25 cellular contexts compared by ENCODE assay signal in genomic region chr21:31909772-31910470, GRCh38. TPM values are rescaled to one million over a fixed set of nuclear protein-coding genes. Genes with fewer than 3 reads are reported as not detected.
DNase-seq lines count a peak whose midpoint lies in the region; ATAC-seq and TF ChIP-seq lines count a peak whose summit lies in the region.
"Had no signal": no experiment of that assay in that cellular context is flagged by ENCODE, and none has a peak within 500 bp of the region (broad histone marks: within the 10 kb centered on the region; RNA-seq: fewer than 3 reads in every experiment).

No MANE protein-coding gene starts in this region.

- no peak for TF ChIP-seq POLR2A in heart left ventricle (IDR thresholded peaks at IDR 0.05)

- H2BK20ac ChIP-seq in H9 (ENCODE audit: low read depth, low read length, poor library complexity, severe bottlenecking), result no peak overlapping the region

- H3K9me3 ChIP-seq in H9 (ENCODE audit: control insufficient read depth, low read depth, low read length) (no peaks in the 10 kb centered on the region), heart left ventricle (no peaks in the 10 kb centered on the region)
- H3K9me3 ChIP-seq in CD4-positive, alpha-beta T cell (ENCODE audit: control insufficient read depth, low read length), result no peaks in the 10 kb centered on the region
- H3K9me3 ChIP-seq: left ventricle myocardium inferior, ovary, SJSA1 had no signal

- H2BK5ac ChIP-seq in H9 (ENCODE audit: insufficient read length, low read length) (no peak overlapping the region), mesendoderm (ENCODE audit: low read length) (no peak overlapping the region)

- no CpG with 5 or more reads among the region's 9 CpGs for WGBS in H9 (ENCODE audit: extremely low coverage, insufficient read length, low lambda C conversion rate)
- WGBS in mesendoderm (ENCODE audit: extremely low coverage, insufficient coverage, low lambda C conversion rate), result no CpG with 5 or more reads among the region's 9 CpGs
- 73 to 87% (median 78%) methylated on average over 9 of the region's 9 CpGs for WGBS in heart left ventricle, 4 donors

- H3K4me2 ChIP-seq in H9 (ENCODE audit: insufficient read depth, insufficient read length, low read length) (peak overlapping the region; percentile 51), mesendoderm (ENCODE audit: low read length) (no peak overlapping the region)

- no peak overlapping the region for H2AFZ ChIP-seq in H9 (ENCODE audit: low read length)

- H3K14ac ChIP-seq in H9 (ENCODE audit: insufficient read depth, low read length), result no peak overlapping the region

- H2AK5ac ChIP-seq in H9 (ENCODE audit: insufficient read length, low read length) (no peak overlapping the region), mesendoderm (ENCODE audit: low read length) (no peak overlapping the region)

- H3K9me3 Mint-ChIP-seq in H9 (no peaks in the 10 kb centered on the region; a peak in 1 of 5 replicates), WTC11 (no peaks in the 10 kb centered on the region; the same call in 1 of the 2 replicates)
- H3K9me3 Mint-ChIP-seq in CD4-positive, alpha-beta T cell, result no peaks in the 10 kb centered on the region
- H3K9me3 Mint-ChIP-seq: activated naive CD4-positive, alpha-beta T cell treated with anti-CD3 and anti-CD28 coated beads, Interleukin-2, amount 50 U/mL, for 24 hours had no signal

- no peak overlapping the region for H2BK15ac ChIP-seq in H9 (ENCODE audit: low read depth, low read length)
- H2BK15ac ChIP-seq in mesendoderm (replicated peaks; ENCODE audit: low read depth), result no peak overlapping the region

- no peaks in the 10 kb centered on the region for H3K79me2 ChIP-seq in H9 (ENCODE audit: insufficient read depth, low read length)
- peaks cover 2% of the 10 kb centered on the region for H3K79me2 ChIP-seq in mesendoderm (ENCODE audit: control insufficient read depth, insufficient read depth, low read length)

- POLR2A ChIA-PET in WTC11 (lab: Charles Lee), result interaction anchor here (0.7 kb wide), 1 partner anchor 177 kb away, joined by 7 read pairs; no protein-coding TSS in a partner anchor
- POLR2A ChIA-PET in CD4-positive, alpha-beta T cell (lab: Charles Lee), result no interaction called here

- H3K27me3 ChIP-seq in H9 (ENCODE audit: insufficient read depth, low read length) (no peaks in the 10 kb centered on the region), mesendoderm (ENCODE audit: insufficient read depth, low read length, poor library complexity) (no peaks in the 10 kb centered on the region), heart left ventricle (peaks cover 0 to 24% (median 0%) of the 10 kb centered on the region in 9 donors)
- H3K27me3 ChIP-seq in CD4-positive, alpha-beta T cell (ENCODE audit: control insufficient read depth, insufficient read depth, low read length), result peaks cover 14% of the 10 kb centered on the region
- H3K27me3 ChIP-seq: ovary, SJSA1 had no signal

- intact Hi-C loops in CD4-positive, alpha-beta T cell (cut with DNase I, micrococcal nuclease), result no loop called here
- intact Hi-C loops in heart left ventricle (cut with DNase I), result no loop called here

- CTCF ChIA-PET in WTC11 (lab: Charles Lee), result no interaction called here
- CTCF ChIA-PET in CD4-positive, alpha-beta T cell (lab: Charles Lee), result no interaction called here

- H3K4me1 ChIP-seq in H9 (ENCODE audit: insufficient read depth, low read length) (peaks cover 8% of the 10 kb centered on the region; the same call in 1 of the 2 replicates), mesendoderm (ENCODE audit: control insufficient read depth, low read depth, low read length) (peaks cover 38% of the 10 kb centered on the region), heart left ventricle (peaks cover 0 to 18% (median 0%) of the 10 kb centered on the region in 12 donors)
- H3K4me1 ChIP-seq: left ventricle myocardium inferior had no signal

- H3K4ac ChIP-seq in H9 (ENCODE audit: low read depth, low read length) (no peak overlapping the region), mesendoderm (ENCODE audit: low read depth, low read length) (no peak overlapping the region)

- no peaks in the 10 kb centered on the region for H3K23me2 ChIP-seq in H9 (ENCODE audit: insufficient read length, low read depth, low read length, poor library complexity, severe bottlenecking)

- peaks cover 3 to 7% (median 6%) of the 10 kb centered on the region in 3 experiments; a peak in 5 of 7 replicates for H3K36me3 Mint-ChIP-seq in H9 (ENCODE audit: insufficient read depth in 1 of 3, low read depth in 3 of 3)
- H3K36me3 Mint-ChIP-seq in WTC11, result no peaks in the 10 kb centered on the region
- H3K36me3 Mint-ChIP-seq in CD4-positive, alpha-beta T cell (ENCODE audit: low read depth), result no peaks in the 10 kb centered on the region
- H3K36me3 Mint-ChIP-seq: activated naive CD4-positive, alpha-beta T cell treated with anti-CD3 and anti-CD28 coated beads, Interleukin-2, amount 50 U/mL, for 24 hours; CD4-positive, alpha-beta memory T cell; naive thymus-derived CD4-positive, alpha-beta T cell had no signal

- no peak overlapping the region for H3K56ac ChIP-seq in H9 (ENCODE audit: insufficient read length, low read depth, low read length)
- H3K56ac ChIP-seq in mesendoderm (ENCODE audit: low read length), result no peak overlapping the region

- H3K27me3 Mint-ChIP-seq in H9 (ENCODE audit: low read depth), result peaks cover 3% of the 10 kb centered on the region; the same call in 1 of the 2 replicates
- H3K27me3 Mint-ChIP-seq in WTC11 (ENCODE audit: low read depth), result no peaks in the 10 kb centered on the region
- peaks cover 63% of the 10 kb centered on the region for H3K27me3 Mint-ChIP-seq in CD4-positive, alpha-beta T cell

- no peak overlapping the region for H3K23ac ChIP-seq in H9 (ENCODE audit: insufficient read length, low read depth, low read length)
- no peak overlapping the region for H3K23ac ChIP-seq in mesendoderm (ENCODE audit: low read length)

- ATAC-seq in WTC11 (no peak), heart left ventricle (no peak)
- ATAC-seq in CD4-positive, alpha-beta T cell (ENCODE audit: poor library complexity), result no peak
- ATAC-seq: naive thymus-derived CD4-positive, alpha-beta T cell had no signal

- H4K5ac ChIP-seq in H9 (ENCODE audit: insufficient read length, low read depth, low read length) (no peak overlapping the region), mesendoderm (ENCODE audit: low read length) (no peak overlapping the region)

- no peak for TF ChIP-seq CTCF in H9 (conservative IDR thresholded peaks at IDR 0.05)
- no peak for TF ChIP-seq CTCF in WTC11 (IDR thresholded peaks at IDR 0.05)
- TF ChIP-seq CTCF in CD4-positive, alpha-beta T cell (IDR thresholded peaks at IDR 0.05), result no peak
- TF ChIP-seq CTCF in heart left ventricle (IDR thresholded peaks at IDR 0.05), result no peak

- H3K4me3 ChIP-seq in mesendoderm (ENCODE audit: low read length), result no peak overlapping the region
- H3K4me3 ChIP-seq in heart left ventricle, result no peak overlapping the region
- H3K4me3 ChIP-seq: left ventricle myocardium inferior, ovary, SJSA1, skin epidermis had no signal

- H3K27ac ChIP-seq in H9 (ENCODE audit: insufficient read length, low read depth, low read length), result no peak overlapping the region
- H3K27ac ChIP-seq in mesendoderm (ENCODE audit: low read depth, low read length), result peak overlapping the region; percentile 73
- no peak overlapping the region for H3K27ac ChIP-seq in CD4-positive, alpha-beta T cell (ENCODE audit: low read depth, low read length)
- H3K27ac ChIP-seq in heart left ventricle, result no peak overlapping the region
- H3K27ac ChIP-seq: epithelial cell of prostate, left ventricle myocardium inferior, ovary had no signal

- no peak overlapping the region for H3K9ac ChIP-seq in H9 (ENCODE audit: extremely low read depth, insufficient read length, low read length)
- no peak overlapping the region for H3K9ac ChIP-seq in mesendoderm (ENCODE audit: low read length)

- DNase-seq in H9 (no peak), WTC11 (ENCODE audit: low spot score) (no peak), mesendoderm (peak; percentile 48), retina (peak; percentile 66), heart left ventricle (no peak)
- no peak for DNase-seq in CD4-positive, alpha-beta T cell
- no peak for DNase-seq in NK-92 treated with Interleukin-12 subunit alpha and Interleukin-12 subunit beta, amount 100 ng/mL, for 24 hours (lab: John Stamatoyannopoulos, UW)
- DNase-seq: activated CD4-positive, alpha-beta T cell treated with anti-CD3 and anti-CD28 coated beads for 4 hours; amniotic stem cell; CD4-positive, alpha-beta memory T cell; DMS 273 treated with DMSO at 0.1 percent for 48 hours; effector CD4-positive, alpha-beta T cell; Karpas-422; left ventricle myocardium inferior; naive thymus-derived CD4-positive, alpha-beta T cell; NCI-H1436 treated with DMSO at 0.1 percent for 48 hours; NCI-H748 treated with DMSO at 0.1 percent for 48 hours; stimulated activated naive CD4-positive, alpha-beta T cell treated with Interleukin-2 at 50 U/mL for 16 hours; T1000 had no signal

- no peak overlapping the region for H3T11ph ChIP-seq in H9 (ENCODE audit: low read length)

- H4K8ac ChIP-seq in H9 (replicated peaks; ENCODE audit: insufficient read length, low read depth, low read length), result no peak overlapping the region
- H4K8ac ChIP-seq in mesendoderm (ENCODE audit: low read depth, low read length), result no peak overlapping the region

- H3K79me1 ChIP-seq in H9 (ENCODE audit: insufficient read depth, low read depth, low read length, poor library complexity, severe bottlenecking) (no peaks in the 10 kb centered on the region), mesendoderm (ENCODE audit: low read length) (peaks cover 6% of the 10 kb centered on the region)

- no peak overlapping the region for H4K91ac ChIP-seq in H9 (ENCODE audit: insufficient read length, low read depth, low read length)

- H3K4me1 Mint-ChIP-seq in H9, result peaks cover 68 to 85% of the 10 kb centered on the region in 2 experiments
- peaks cover 78% of the 10 kb centered on the region for H3K4me1 Mint-ChIP-seq in WTC11
- H3K4me1 Mint-ChIP-seq in CD4-positive, alpha-beta T cell (ENCODE audit: low read depth), result no peaks in the 10 kb centered on the region
- H3K4me1 Mint-ChIP-seq: activated naive CD4-positive, alpha-beta T cell treated with anti-CD3 and anti-CD28 coated beads, Interleukin-2, amount 50 U/mL, for 24 hours; naive thymus-derived CD4-positive, alpha-beta T cell had no signal

- H3K27ac Mint-ChIP-seq in H9 (peak overlapping the region in 2 of 3 experiments; percentile 59 to 96; a peak in 4 of 7 replicates), WTC11 (peak overlapping the region; percentile 86)
- no peak overlapping the region for H3K27ac Mint-ChIP-seq in CD4-positive, alpha-beta T cell
- H3K27ac Mint-ChIP-seq: CD4-positive, alpha-beta memory T cell; naive thymus-derived CD4-positive, alpha-beta T cell had no signal

- H3K18ac ChIP-seq in H9 (ENCODE audit: insufficient read length, low read depth, low read length), result no peak overlapping the region
- H3K18ac ChIP-seq in mesendoderm (ENCODE audit: low read length), result peak overlapping the region; percentile 43

- H3K36me3 ChIP-seq in mesendoderm (ENCODE audit: control insufficient read depth, insufficient read depth, low read length), result no peaks in the 10 kb centered on the region
- no peaks in the 10 kb centered on the region for H3K36me3 ChIP-seq in heart left ventricle
- H3K36me3 ChIP-seq: left ventricle myocardium inferior, ovary had no signal

- no peaks in the 10 kb centered on the region for H4K20me1 ChIP-seq in H9 (ENCODE audit: control insufficient read depth, insufficient read depth, insufficient read length)

- H2BK120ac ChIP-seq in H9 (ENCODE audit: low read depth, low read length, poor library complexity, severe bottlenecking) (no peak overlapping the region), mesendoderm (ENCODE audit: low read depth, low read length) (no peak overlapping the region)

- H3K4me3 Mint-ChIP-seq in H9 (peak overlapping the region in 1 of 2 experiments; percentile 77; a peak in 3 of 5 replicates), WTC11 (peak overlapping the region; percentile 40)
- H3K4me3 Mint-ChIP-seq in CD4-positive, alpha-beta T cell, result no peak overlapping the region
- H3K4me3 Mint-ChIP-seq: activated naive CD4-positive, alpha-beta T cell treated with anti-CD3 and anti-CD28 coated beads, Interleukin-2, amount 50 U/mL, for 24 hours; CD4-positive, alpha-beta memory T cell; naive thymus-derived CD4-positive, alpha-beta T cell had no signal

- H2BK12ac ChIP-seq in H9 (ENCODE audit: insufficient read length, low read depth, low read length), result no peak overlapping the region

RNA-seq across cellular contexts. Expression of gene HUNK, which starts 37.1 kb away (rescaled TPM):
- 5.7 and 5.8 TPM in 2 replicates for total RNA-seq in H9 (2021)
- 5.0 to 7.0 TPM (median 6.1 TPM) in 3 replicates for total RNA-seq in WTC11 (2021)
- polyA plus RNA-seq in mesendoderm (2013, experiment 1 of 2), result 7.3 TPM
- 7.1 TPM for polyA plus RNA-seq in mesendoderm (2013, experiment 2 of 2)
- not detected for total RNA-seq in CD4-positive, alpha-beta T cell
- total RNA-seq in heart left ventricle, result 1 to 10 TPM in 2 of 9 donors, under 1 TPM in 7; 0.02 to 1.4 (median 0.22) TPM
- under 1 TPM; 0.04 to 0.30 TPM for polyA plus RNA-seq in heart left ventricle
- total RNA-seq: glomerular endothelial cell had no signal
- polyA plus RNA-seq: naive thymus-derived CD4-positive, alpha-beta T cell had no signal

Comparison
In these comparisons a context has a peak if more than half of its experiments do, and no peak if none do; other contexts are left out.
1. DNase-seq: peak in mesendoderm (single experiment) and retina (single experiment); none in H9 (single experiment), WTC11 (single experiment), CD4-positive, alpha-beta T cell (0 of 10), NK-92 treated with Interleukin-12 subunit alpha and Interleukin-12 subunit beta, amount 100 ng/mL, for 24 hours (single experiment) and heart left ventricle (0 of 5).